Comparison of ENCODE assay signal across 1 cellular context in genomic region chr1:3762873-3763228, GRCh38.
TF ChIP-seq lines count a peak whose summit lies in the region.

No MANE protein-coding gene starts in this region.

TF ChIP-seq in HepG2, 621 proteins besides CTCF, POLR2A, EP300 and RAD21:
- no peak for TF ChIP-seq ZNF547 (CRISPR knock-in tag; IDR thresholded peaks at IDR 0.05)
- no peak for TF ChIP-seq HES4 (CRISPR knock-in tag; IDR thresholded peaks at IDR 0.05; ENCODE audit: borderline replicate concordance)
- TF ChIP-seq, protein P1, sequence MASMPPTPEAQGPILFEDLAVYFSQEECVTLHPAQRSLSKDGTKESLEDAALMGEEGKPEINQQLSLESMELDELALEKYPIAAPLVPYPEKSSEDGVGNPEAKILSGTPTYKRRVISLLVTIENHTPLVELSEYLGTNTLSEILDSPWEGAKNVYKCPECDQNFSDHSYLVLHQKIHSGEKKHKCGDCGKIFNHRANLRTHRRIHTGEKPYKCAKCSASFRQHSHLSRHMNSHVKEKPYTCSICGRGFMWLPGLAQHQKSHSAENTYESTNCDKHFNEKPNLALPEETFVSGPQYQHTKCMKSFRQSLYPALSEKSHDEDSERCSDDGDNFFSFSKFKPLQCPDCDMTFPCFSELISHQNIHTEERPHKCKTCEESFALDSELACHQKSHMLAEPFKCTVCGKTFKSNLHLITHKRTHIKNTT (CRISPR knock-in tag; IDR thresholded peaks at IDR 0.05), result no peak
- no peak for TF ChIP-seq ARHGAP35 (CRISPR knock-in tag; IDR thresholded peaks at IDR 0.05; ENCODE audit: borderline replicate concordance)
- no peak for TF ChIP-seq FOXM1 (CRISPR knock-in tag; IDR thresholded peaks at IDR 0.05)
- TF ChIP-seq GRHL1 (CRISPR knock-in tag; conservative IDR thresholded peaks at IDR 0.05), result no peak
- TF ChIP-seq ZNF563 (CRISPR knock-in tag; IDR thresholded peaks at IDR 0.05), result no peak
- no peak for TF ChIP-seq SMARCC2 (IDR thresholded peaks at IDR 0.05)
- TF ChIP-seq ZNF879 (CRISPR knock-in tag; IDR thresholded peaks at IDR 0.05), result no peak
- TF ChIP-seq SMYD3 (CRISPR knock-in tag; IDR thresholded peaks at IDR 0.05), result no peak
- TF ChIP-seq ZNF704 (CRISPR knock-in tag; IDR thresholded peaks at IDR 0.05; ENCODE audit: borderline replicate concordance), result no peak
- TF ChIP-seq, protein P2, sequence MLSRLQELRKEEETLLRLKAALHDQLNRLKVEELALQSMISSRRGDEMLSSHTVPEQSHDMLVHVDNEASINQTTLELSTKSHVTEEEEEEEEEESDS (CRISPR knock-in tag; IDR thresholded peaks at IDR 0.05; ENCODE audit: borderline replicate concordance), result no peak
- TF ChIP-seq ZNF878 (CRISPR knock-in tag; IDR thresholded peaks at IDR 0.05), result no peak
- no peak for TF ChIP-seq GABPB1 (CRISPR knock-in tag; IDR thresholded peaks at IDR 0.05)
- no peak for TF ChIP-seq BRCA1 (CRISPR knock-in tag; IDR thresholded peaks at IDR 0.05)
